Comparison of ENCODE assay signal across 7 cellular contexts in the genomic region with DNA sequence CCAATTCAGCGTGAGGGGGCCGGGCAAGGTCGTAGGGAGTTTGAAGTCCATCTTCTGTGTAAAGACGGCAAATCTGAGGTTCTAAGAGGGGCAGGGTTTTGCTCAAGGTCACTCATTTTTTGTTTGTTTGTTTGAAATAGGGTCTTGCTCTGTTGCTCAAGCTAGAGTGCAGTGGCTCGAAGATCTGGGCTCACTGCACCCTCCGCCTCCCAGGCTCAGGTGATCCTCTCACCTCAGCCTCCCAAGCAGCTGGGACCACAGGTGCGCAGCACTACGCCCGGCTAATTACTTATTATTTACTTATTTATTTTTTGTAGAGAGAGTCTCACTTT. TPM values are rescaled to one million over a fixed set of nuclear protein-coding genes. Genes with fewer than 3 reads are reported as not detected.
DNase-seq lines count a peak whose midpoint lies in the region; ATAC-seq and TF ChIP-seq lines count a peak whose summit lies in the region.

No MANE protein-coding gene starts in this region.

- DNase-seq in prostate gland (ENCODE audit: low spot score): no peak
- no peak for DNase-seq in NCI-H2171 treated with DMSO at 0.1 percent for 48 hours (lab: John Stamatoyannopoulos, UW)
- DNase-seq in LoVo (ENCODE audit: low spot score): no peak

- TF ChIP-seq POLR2A in prostate gland (IDR thresholded peaks at IDR 0.05): no peak

- TF ChIP-seq CTCF in OCI-LY1 (IDR thresholded peaks at IDR 0.05; ENCODE audit: low read length) (no peak), prostate gland (IDR thresholded peaks at IDR 0.05) (no peak)

- peak overlapping the region; percentile 39; the same call in 1 of the 2 replicates for H2AFZ ChIP-seq in OCI-LY1 (ENCODE audit: low read length)

- intact Hi-C loops in prostate gland (cut with DNase I): loop anchor here (1.0 kb wide), 1 partner anchor 82 kb away; a partner anchor contains a TSS

- H3K4me1 ChIP-seq in OCI-LY1 (ENCODE audit: insufficient read depth, low read length, severe bottlenecking) (peaks cover 45% of the 10 kb centered on the region), prostate gland (replicated peaks) (peaks cover 14% of the 10 kb centered on the region)

- H3K36me3 ChIP-seq in OCI-LY1 (ENCODE audit: insufficient read depth, low read length) (peaks cover 17% of the 10 kb centered on the region; the same call in 1 of the 2 replicates), prostate gland (no peaks in the 10 kb centered on the region)

- H3K9me2 ChIP-seq in OCI-LY1 (ENCODE audit: low read depth, low read length): no peaks in the 10 kb centered on the region

- H4K20me1 ChIP-seq in OCI-LY1 (ENCODE audit: insufficient read depth, low read length): no peaks in the 10 kb centered on the region

- peak overlapping the region; percentile 87 for H3K9ac ChIP-seq in OCI-LY1 (ENCODE audit: low read length)

- peaks cover 8% of the 10 kb centered on the region; the same call in 1 of the 2 replicates for H3F3A ChIP-seq in OCI-LY1 (ENCODE audit: insufficient read depth, low read length)

- H3K79me2 ChIP-seq in OCI-LY1 (ENCODE audit: insufficient read depth, low read length): peaks cover 26% of the 10 kb centered on the region

- H3K9me3 ChIP-seq in OCI-LY1 (ENCODE audit: low read length) (no peaks in the 10 kb centered on the region), prostate gland (no peaks in the 10 kb centered on the region)

- peak; percentile 4 for ATAC-seq in GM21390 (IDR thresholded peaks at IDR 0.05; ENCODE audit: unreplicated experiment)
- peak; percentile 1 for ATAC-seq in esophagus mucosa
- ATAC-seq in GM19452 (IDR thresholded peaks at IDR 0.05; ENCODE audit: unreplicated experiment): no peak

- H3K27ac ChIP-seq in OCI-LY1 (ENCODE audit: low read depth, low read length, poor library complexity, severe bottlenecking) (no peak overlapping the region), prostate gland (peak overlapping the region; percentile 84 to 85)

- peak overlapping the region; percentile 79 for H3K4me2 ChIP-seq in OCI-LY1 (ENCODE audit: low read length)

- WGBS in prostate gland: 11% methylated on average over 9 of the region's 9 CpGs

- H3K27me3 ChIP-seq in OCI-LY1 (ENCODE audit: insufficient read depth, low read length) (no peaks in the 10 kb centered on the region), prostate gland (replicated peaks; ENCODE audit: insufficient read depth) (no peaks in the 10 kb centered on the region)

- H3K4me3 ChIP-seq in OCI-LY1 (ENCODE audit: low read depth, low read length, poor library complexity, severe bottlenecking) (peak overlapping the region; percentile 85), prostate gland (peak overlapping the region; percentile 70 to 71)

RNA-seq across cellular contexts. Expression of a gene that starts 0.4 kb away (rescaled TPM):
- total RNA-seq in esophagus mucosa (80.8 TPM), prostate gland (100 to 1,000 TPM; 104 to 143 TPM)

RNA-seq across cellular contexts. Expression of a gene that starts 49.7 kb away (rescaled TPM):
- total RNA-seq in esophagus mucosa: not detected
- 1 to 10 TPM in 1 of 2 donors, not detected in 1; 1.7 TPM for total RNA-seq in prostate gland
